In the genomic region with DNA sequence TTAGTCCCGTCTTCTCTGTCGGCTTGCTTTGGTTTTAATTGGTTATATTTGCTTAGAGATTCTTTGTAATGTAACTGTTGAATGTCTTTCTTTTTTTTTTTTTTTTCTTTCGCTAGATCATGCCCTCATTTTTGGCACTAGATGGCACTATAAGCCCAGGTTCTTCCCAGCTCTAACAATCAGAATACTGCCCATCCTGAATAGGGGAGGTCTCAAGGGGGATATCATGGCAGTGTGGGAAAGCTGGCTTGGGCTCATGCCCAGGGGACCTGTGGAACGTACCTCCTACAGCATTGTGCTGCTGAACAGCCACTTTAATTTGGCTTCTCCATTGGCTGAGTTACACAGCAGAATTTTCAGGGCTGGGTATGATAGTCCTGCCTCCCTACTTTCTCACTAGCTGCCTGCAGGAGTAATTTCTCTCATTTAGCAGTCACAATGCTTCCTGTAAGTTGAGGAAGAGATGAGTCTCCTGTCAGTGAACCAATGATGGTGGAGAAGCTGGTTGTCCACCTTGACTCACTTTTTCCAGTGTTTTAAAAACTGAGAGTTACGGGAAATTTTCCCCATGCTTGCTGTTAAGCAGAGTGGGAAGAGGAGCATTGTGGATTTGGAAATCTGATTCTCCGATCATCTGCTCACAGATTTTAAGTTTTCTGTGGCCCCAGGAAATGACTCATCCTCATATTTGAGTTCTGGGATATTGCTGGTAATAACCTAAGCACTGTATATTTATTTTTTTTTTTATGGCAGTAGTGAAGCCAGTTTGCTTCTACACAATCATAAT, we compare ENCODE assay signal across 1 cellular context.
A peak's percentile ranks its signal among the peaks of the same experiment; 100 is the strongest.
TF ChIP-seq lines count a peak whose summit lies in the region.

No MANE protein-coding gene starts in this region.

TF ChIP-seq in HepG2, 621 proteins besides CTCF, POLR2A, EP300 and RAD21 (continued from another document and continues in another):
- TF ChIP-seq SP1 (IDR thresholded peaks at IDR 0.05) (no peak), SP1 (CRISPR knock-in tag; IDR thresholded peaks at IDR 0.05) (no peak), JUN (CRISPR knock-in tag; IDR thresholded peaks at IDR 0.05) (no peak), ZNF382 (CRISPR knock-in tag; IDR thresholded peaks at IDR 0.05; ENCODE audit: borderline replicate concordance) (no peak), GATAD2A (CRISPR knock-in tag; IDR thresholded peaks at IDR 0.05) (0 out of 2 replicates have a peak, but pooled peaks have one; percentile 24), GLI4 (CRISPR knock-in tag; IDR thresholded peaks at IDR 0.05; ENCODE audit: borderline replicate concordance) (no peak), NFE2L2 (IDR thresholded peaks at IDR 0.05; ENCODE audit: low read length) (no peak), STAG1 (CRISPR knock-in tag; IDR thresholded peaks at IDR 0.05) (peak; percentile 94), NAIF1 (CRISPR knock-in tag; IDR thresholded peaks at IDR 0.05; ENCODE audit: borderline replicate concordance) (no peak), ZNF354B (CRISPR knock-in tag; IDR thresholded peaks at IDR 0.05) (no peak), RXRB (CRISPR knock-in tag; IDR thresholded peaks at IDR 0.05; ENCODE audit: borderline replicate concordance) (0 out of 2 replicates have a peak, but pooled peaks have one; percentile 19), PAWR (CRISPR knock-in tag; IDR thresholded peaks at IDR 0.05; ENCODE audit: borderline replicate concordance) (no peak), ZNF672 (CRISPR knock-in tag; IDR thresholded peaks at IDR 0.05) (no peak), ZNF547 (CRISPR knock-in tag; IDR thresholded peaks at IDR 0.05) (no peak), HOXD1 (CRISPR knock-in tag; IDR thresholded peaks at IDR 0.05) (no peak), HCFC1 (IDR thresholded peaks at IDR 0.05; ENCODE audit: low read depth, low read length) (no peak), FOSL1 (CRISPR knock-in tag; IDR thresholded peaks at IDR 0.05; ENCODE audit: borderline replicate concordance) (no peak), ZNF414 (CRISPR knock-in tag; IDR thresholded peaks at IDR 0.05) (0 out of 2 replicates have a peak, but pooled peaks have one; percentile 36), GATAD1 (CRISPR knock-in tag; IDR thresholded peaks at IDR 0.05) (0 out of 2 replicates have a peak, but pooled peaks have one; percentile 17), ZKSCAN5 (CRISPR knock-in tag; IDR thresholded peaks at IDR 0.05) (no peak), TEAD3 (CRISPR knock-in tag; optimal IDR thresholded peaks at IDR 0.05; ENCODE audit: borderline replicate concordance) (peak; percentile 71), CCAR2 (optimal IDR thresholded peaks at IDR 0.05; ENCODE audit: low read depth, low read length) (no peak), SNAPC5 (CRISPR knock-in tag; IDR thresholded peaks at IDR 0.05; ENCODE audit: borderline replicate concordance) (no peak), SETDB1 (CRISPR knock-in tag; IDR thresholded peaks at IDR 0.05; ENCODE audit: borderline replicate concordance) (no peak), SALL1 (CRISPR knock-in tag; IDR thresholded peaks at IDR 0.05) (peak; percentile 37; the same call in 1 of the 2 replicates), ZNF10 (CRISPR knock-in tag; IDR thresholded peaks at IDR 0.05; ENCODE audit: borderline replicate concordance, low read depth) (no peak), NFIC (IDR thresholded peaks at IDR 0.05; ENCODE audit: low read length) (no peak), ZNF879 (CRISPR knock-in tag; IDR thresholded peaks at IDR 0.05) (no peak), IKZF1 (IDR thresholded peaks at IDR 0.05) (no peak), ZSCAN5A (CRISPR knock-in tag; IDR thresholded peaks at IDR 0.05; ENCODE audit: borderline replicate concordance) (no peak; the same call in 1 of the 2 replicates), JUNB (CRISPR knock-in tag; IDR thresholded peaks at IDR 0.05; ENCODE audit: borderline replicate concordance) (0 out of 2 replicates have a peak, but pooled peaks have one; percentile 40), ZFP41 (CRISPR knock-in tag; IDR thresholded peaks at IDR 0.05; ENCODE audit: borderline replicate concordance) (no peak), MAFK (conservative IDR thresholded peaks at IDR 0.05 in 1 of 2, IDR thresholded peaks at IDR 0.05 in 1 of 2; ENCODE audit: low read length in 2 of 2) (no peak), ZNF496 (CRISPR knock-in tag; IDR thresholded peaks at IDR 0.05; ENCODE audit: insufficient replicate concordance) (no peak), PRDM15 (CRISPR knock-in tag; IDR thresholded peaks at IDR 0.05) (peak; percentile 47; the same call in 1 of the 2 replicates), ZNF792 (CRISPR knock-in tag; IDR thresholded peaks at IDR 0.05) (no peak)
- TF ChIP-seq, protein P1, sequence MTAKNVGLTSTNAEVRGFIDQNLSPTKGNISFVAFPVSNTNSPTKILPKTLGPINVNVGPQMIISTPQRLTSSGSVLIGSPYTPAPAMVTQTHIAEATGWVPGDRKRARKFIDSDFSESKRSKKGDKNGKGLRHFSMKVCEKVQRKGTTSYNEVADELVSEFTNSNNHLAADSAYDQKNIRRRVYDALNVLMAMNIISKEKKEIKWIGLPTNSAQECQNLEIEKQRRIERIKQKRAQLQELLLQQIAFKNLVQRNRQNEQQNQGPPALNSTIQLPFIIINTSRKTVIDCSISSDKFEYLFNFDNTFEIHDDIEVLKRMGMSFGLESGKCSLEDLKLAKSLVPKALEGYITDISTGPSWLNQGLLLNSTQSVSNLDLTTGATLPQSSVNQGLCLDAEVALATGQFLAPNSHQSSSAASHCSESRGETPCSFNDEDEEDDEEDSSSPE (CRISPR knock-in tag; IDR thresholded peaks at IDR 0.05): no peak
- TF ChIP-seq, protein P2, sequence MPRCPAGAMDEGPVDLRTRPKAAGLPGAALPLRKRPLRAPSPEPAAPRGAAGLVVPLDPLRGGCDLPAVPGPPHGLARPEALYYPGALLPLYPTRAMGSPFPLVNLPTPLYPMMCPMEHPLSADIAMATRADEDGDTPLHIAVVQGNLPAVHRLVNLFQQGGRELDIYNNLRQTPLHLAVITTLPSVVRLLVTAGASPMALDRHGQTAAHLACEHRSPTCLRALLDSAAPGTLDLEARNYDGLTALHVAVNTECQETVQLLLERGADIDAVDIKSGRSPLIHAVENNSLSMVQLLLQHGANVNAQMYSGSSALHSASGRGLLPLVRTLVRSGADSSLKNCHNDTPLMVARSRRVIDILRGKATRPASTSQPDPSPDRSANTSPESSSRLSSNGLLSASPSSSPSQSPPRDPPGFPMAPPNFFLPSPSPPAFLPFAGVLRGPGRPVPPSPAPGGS (CRISPR knock-in tag; IDR thresholded peaks at IDR 0.05): no peak
- TF ChIP-seq, protein P3, sequence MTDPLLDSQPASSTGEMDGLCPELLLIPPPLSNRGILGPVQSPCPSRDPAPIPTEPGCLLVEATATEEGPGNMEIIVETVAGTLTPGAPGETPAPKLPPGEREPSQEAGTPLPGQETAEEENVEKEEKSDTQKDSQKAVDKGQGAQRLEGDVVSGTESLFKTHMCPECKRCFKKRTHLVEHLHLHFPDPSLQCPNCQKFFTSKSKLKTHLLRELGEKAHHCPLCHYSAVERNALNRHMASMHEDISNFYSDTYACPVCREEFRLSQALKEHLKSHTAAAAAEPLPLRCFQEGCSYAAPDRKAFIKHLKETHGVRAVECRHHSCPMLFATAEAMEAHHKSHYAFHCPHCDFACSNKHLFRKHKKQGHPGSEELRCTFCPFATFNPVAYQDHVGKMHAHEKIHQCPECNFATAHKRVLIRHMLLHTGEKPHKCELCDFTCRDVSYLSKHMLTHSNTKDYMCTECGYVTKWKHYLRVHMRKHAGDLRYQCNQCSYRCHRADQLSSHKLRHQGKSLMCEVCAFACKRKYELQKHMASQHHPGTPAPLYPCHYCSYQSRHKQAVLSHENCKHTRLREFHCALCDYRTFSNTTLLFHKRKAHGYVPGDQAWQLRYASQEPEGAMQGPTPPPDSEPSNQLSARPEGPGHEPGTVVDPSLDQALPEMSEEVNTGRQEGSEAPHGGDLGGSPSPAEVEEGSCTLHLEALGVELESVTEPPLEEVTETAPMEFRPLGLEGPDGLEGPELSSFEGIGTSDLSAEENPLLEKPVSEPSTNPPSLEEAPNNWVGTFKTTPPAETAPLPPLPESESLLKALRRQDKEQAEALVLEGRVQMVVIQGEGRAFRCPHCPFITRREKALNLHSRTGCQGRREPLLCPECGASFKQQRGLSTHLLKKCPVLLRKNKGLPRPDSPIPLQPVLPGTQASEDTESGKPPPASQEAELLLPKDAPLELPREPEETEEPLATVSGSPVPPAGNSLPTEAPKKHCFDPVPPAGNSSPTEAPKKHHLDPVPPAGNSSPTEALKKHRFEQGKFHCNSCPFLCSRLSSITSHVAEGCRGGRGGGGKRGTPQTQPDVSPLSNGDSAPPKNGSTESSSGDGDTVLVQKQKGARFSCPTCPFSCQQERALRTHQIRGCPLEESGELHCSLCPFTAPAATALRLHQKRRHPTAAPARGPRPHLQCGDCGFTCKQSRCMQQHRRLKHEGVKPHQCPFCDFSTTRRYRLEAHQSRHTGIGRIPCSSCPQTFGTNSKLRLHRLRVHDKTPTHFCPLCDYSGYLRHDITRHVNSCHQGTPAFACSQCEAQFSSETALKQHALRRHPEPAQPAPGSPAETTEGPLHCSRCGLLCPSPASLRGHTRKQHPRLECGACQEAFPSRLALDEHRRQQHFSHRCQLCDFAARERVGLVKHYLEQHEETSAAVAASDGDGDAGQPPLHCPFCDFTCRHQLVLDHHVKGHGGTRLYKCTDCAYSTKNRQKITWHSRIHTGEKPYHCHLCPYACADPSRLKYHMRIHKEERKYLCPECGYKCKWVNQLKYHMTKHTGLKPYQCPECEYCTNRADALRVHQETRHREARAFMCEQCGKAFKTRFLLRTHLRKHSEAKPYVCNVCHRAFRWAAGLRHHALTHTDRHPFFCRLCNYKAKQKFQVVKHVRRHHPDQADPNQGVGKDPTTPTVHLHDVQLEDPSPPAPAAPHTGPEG (CRISPR knock-in tag; IDR thresholded peaks at IDR 0.05): no peak
- TF ChIP-seq, protein P4, sequence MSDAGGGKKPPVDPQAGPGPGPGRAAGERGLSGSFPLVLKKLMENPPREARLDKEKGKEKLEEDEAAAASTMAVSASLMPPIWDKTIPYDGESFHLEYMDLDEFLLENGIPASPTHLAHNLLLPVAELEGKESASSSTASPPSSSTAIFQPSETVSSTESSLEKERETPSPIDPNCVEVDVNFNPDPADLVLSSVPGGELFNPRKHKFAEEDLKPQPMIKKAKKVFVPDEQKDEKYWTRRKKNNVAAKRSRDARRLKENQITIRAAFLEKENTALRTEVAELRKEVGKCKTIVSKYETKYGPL (CRISPR knock-in tag; IDR thresholded peaks at IDR 0.05): no peak
- TF ChIP-seq, protein P5, sequence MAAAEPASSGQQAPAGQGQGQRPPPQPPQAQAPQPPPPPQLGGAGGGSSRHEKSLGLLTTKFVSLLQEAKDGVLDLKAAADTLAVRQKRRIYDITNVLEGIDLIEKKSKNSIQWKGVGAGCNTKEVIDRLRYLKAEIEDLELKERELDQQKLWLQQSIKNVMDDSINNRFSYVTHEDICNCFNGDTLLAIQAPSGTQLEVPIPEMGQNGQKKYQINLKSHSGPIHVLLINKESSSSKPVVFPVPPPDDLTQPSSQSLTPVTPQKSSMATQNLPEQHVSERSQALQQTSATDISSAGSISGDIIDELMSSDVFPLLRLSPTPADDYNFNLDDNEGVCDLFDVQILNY (CRISPR knock-in tag; conservative IDR thresholded peaks at IDR 0.05): no peak
- TF ChIP-seq, protein P6, sequence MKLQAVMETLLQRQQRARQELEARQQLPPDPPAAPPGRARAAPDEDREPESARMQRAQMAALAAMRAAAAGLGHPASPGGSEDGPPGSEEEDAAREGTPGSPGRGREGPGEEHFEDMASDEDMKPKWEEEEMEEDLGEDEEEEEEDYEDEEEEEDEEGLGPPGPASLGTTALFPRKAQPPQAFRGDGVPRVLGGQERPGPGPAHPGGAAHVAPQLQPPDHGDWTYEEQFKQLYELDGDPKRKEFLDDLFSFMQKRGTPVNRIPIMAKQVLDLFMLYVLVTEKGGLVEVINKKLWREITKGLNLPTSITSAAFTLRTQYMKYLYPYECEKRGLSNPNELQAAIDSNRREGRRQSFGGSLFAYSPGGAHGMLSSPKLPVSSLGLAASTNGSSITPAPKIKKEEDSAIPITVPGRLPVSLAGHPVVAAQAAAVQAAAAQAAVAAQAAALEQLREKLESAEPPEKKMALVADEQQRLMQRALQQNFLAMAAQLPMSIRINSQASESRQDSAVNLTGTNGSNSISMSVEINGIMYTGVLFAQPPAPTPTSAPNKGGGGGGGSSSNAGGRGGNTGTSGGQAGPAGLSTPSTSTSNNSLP (IDR thresholded peaks at IDR 0.05; ENCODE audit: low read depth, low read length): peak; percentile 73
